Comparison of ENCODE assay signal across 8 cellular contexts in genomic region chr12:110585231-110585799, GRCh38.
A peak's percentile ranks its signal among the peaks of the same experiment; 100 is the strongest.
DNase-seq lines count a peak whose midpoint lies in the region; ATAC-seq lines count a peak whose summit lies in the region.

No MANE protein-coding gene starts in this region.

- peak overlapping the region; percentile 98 for H3K27ac ChIP-seq in subcutaneous abdominal adipose tissue (ENCODE audit: low read depth, low read length)

- peaks cover 50% of the 10 kb centered on the region for H3K4me1 Mint-ChIP-seq in activated T-cell treated with anti-CD3 and anti-CD28 coated beads, Interleukin-2, amount 50 U/mL, for 24 hours (ENCODE audit: low read depth)
- peaks cover 43% of the 10 kb centered on the region for H3K4me1 Mint-ChIP-seq in activated naive CD8-positive, alpha-beta T cell (ENCODE audit: low read depth)

- H3K4me1 ChIP-seq in subcutaneous abdominal adipose tissue (ENCODE audit: control insufficient read depth in 5 of 5, insufficient read depth in 5 of 5, low read length in 5 of 5): peaks cover 0 to 53% (median 43%) of the 10 kb centered on the region in 5 donors

- H3K4me3 Mint-ChIP-seq in activated T-cell treated with anti-CD3 and anti-CD28 coated beads, Interleukin-2, amount 50 U/mL, for 24 hours: peak overlapping the region; percentile 82
- H3K4me3 Mint-ChIP-seq in activated naive CD8-positive, alpha-beta T cell: peak overlapping the region; percentile 88

- H3K4me3 ChIP-seq in subcutaneous abdominal adipose tissue (ENCODE audit: low read depth in 1 of 5, low read length in 5 of 5): peak overlapping the region in 2 of 5 donors; percentile 26 to 40

- H3K9me3 Mint-ChIP-seq in activated T-cell treated with anti-CD3 and anti-CD28 coated beads, Interleukin-2, amount 50 U/mL, for 24 hours: no peaks in the 10 kb centered on the region
- H3K9me3 Mint-ChIP-seq in activated naive CD8-positive, alpha-beta T cell (ENCODE audit: low read depth): no peaks in the 10 kb centered on the region

- H3K27me3 ChIP-seq in subcutaneous abdominal adipose tissue (ENCODE audit: control insufficient read depth in 5 of 5, insufficient read depth in 4 of 5, low read length in 5 of 5): no peaks in the 10 kb centered on the region

- H3K27me3 Mint-ChIP-seq in activated T-cell treated with anti-CD3 and anti-CD28 coated beads, Interleukin-2, amount 50 U/mL, for 24 hours: no peaks in the 10 kb centered on the region
- H3K27me3 Mint-ChIP-seq in activated naive CD8-positive, alpha-beta T cell: no peaks in the 10 kb centered on the region

- no peak for DNase-seq in activated T-cell treated with anti-CD3 and anti-CD28 coated beads, Interleukin-2, amount 50 U/mL, for 24 hours
- DNase-seq in activated T-cell treated with anti-CD3 and anti-CD28 coated beads for 4 hours (no peak), kidney tubule cell (ENCODE audit: low spot score) (peak; percentile 72), SW480 (ENCODE audit: low spot score) (no peak), retina (no peak)

- H3K9ac ChIP-seq in subcutaneous abdominal adipose tissue (ENCODE audit: low read length in 5 of 5): peak overlapping the region; percentile 2 to 78 (median 44)

- peak overlapping the region; percentile 96 for H3K27ac Mint-ChIP-seq in activated T-cell treated with anti-CD3 and anti-CD28 coated beads, Interleukin-2, amount 50 U/mL, for 24 hours
- peak overlapping the region; percentile 97 for H3K27ac Mint-ChIP-seq in activated naive CD8-positive, alpha-beta T cell

- ATAC-seq in GM21360 (IDR thresholded peaks at IDR 0.05; ENCODE audit: unreplicated experiment): no peak

- no peaks in the 10 kb centered on the region for H3K9me3 ChIP-seq in subcutaneous abdominal adipose tissue (ENCODE audit: control insufficient read depth in 5 of 5, low read length in 5 of 5)

- no peaks in the 10 kb centered on the region for H3K36me3 ChIP-seq in subcutaneous abdominal adipose tissue (ENCODE audit: control insufficient read depth in 5 of 5, insufficient read depth in 5 of 5, low read length in 5 of 5)

- peaks cover 22% of the 10 kb centered on the region for H3K36me3 Mint-ChIP-seq in activated T-cell treated with anti-CD3 and anti-CD28 coated beads, Interleukin-2, amount 50 U/mL, for 24 hours (ENCODE audit: low read depth)
- peaks cover 9% of the 10 kb centered on the region for H3K36me3 Mint-ChIP-seq in activated naive CD8-positive, alpha-beta T cell
